ENCODE assay signal across 15 cellular contexts in the genomic region with DNA sequence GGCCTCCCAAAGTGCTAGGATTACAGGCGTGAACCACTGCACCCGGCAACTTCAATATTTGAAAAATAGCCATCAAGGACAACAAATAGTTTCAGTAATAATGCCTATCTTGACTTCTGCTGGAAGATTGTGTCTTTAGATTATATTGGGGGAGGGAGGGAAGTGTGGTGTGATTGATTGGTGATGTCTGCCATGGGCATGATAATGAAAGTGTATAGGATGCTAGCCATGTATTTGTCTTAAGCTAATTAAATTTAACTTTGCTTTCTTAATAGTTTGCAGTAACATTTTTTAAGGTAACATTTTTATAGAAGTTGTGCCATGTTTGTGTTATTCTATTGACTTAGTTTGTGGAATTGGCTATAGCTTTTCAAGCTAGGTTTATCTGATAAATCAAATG. TPM values are rescaled to one million over a fixed set of nuclear protein-coding genes. Genes with fewer than 3 reads are reported as not detected.
DNase-seq lines count a peak whose midpoint lies in the region; ATAC-seq and TF ChIP-seq lines count a peak whose summit lies in the region.
"Had no signal": no experiment of that assay in that cellular context is flagged by ENCODE, and none has a peak within 500 bp of the region (broad histone marks: within the 10 kb centered on the region; RNA-seq: fewer than 3 reads in every experiment).

No MANE protein-coding gene starts in this region.

- H3K4me1 ChIP-seq in neural progenitor cell: peaks cover 14% of the 10 kb centered on the region
- H3K4me1 ChIP-seq: uterus had no signal

- no peaks in the 10 kb centered on the region for H3K9me3 ChIP-seq in neural progenitor cell (ENCODE audit: low read depth)
- H3K9me3 ChIP-seq: stomach, uterus had no signal

- H4K20me1 ChIP-seq in neural progenitor cell (ENCODE audit: low read depth): peaks cover 84% of the 10 kb centered on the region

- H3K36me3 Mint-ChIP-seq in activated T-cell treated with anti-CD3 and anti-CD28 coated beads, Interleukin-2, amount 50 U/mL, for 4 hours (ENCODE audit: insufficient read depth): peaks cover 3% of the 10 kb centered on the region
- H3K36me3 Mint-ChIP-seq in brain (peaks cover 28% of the 10 kb centered on the region), neural progenitor cell (peaks cover 3% of the 10 kb centered on the region)
- H3K36me3 Mint-ChIP-seq: activated naive CD8-positive, alpha-beta T cell treated with anti-CD3 and anti-CD28 coated beads, Interleukin-2, amount 10 ng/mL, durations not matched to agents 7 days and 5 days had no signal

- peaks cover 19% of the 10 kb centered on the region for H3F3A ChIP-seq in neural progenitor cell (ENCODE audit: low read depth)

- no peak for ATAC-seq in activated T-cell treated with anti-CD3 and anti-CD28 coated beads, Interleukin-2, amount 50 U/mL, for 4 hours
- ATAC-seq: left ventricle myocardium superior had no signal

- POLR2A ChIA-PET in HEK293T (lab: Yijun Ruan, JAX): no interaction called here

- no peak overlapping the region for H3K4me3 ChIP-seq in neural progenitor cell

- H2AFZ ChIP-seq in neural progenitor cell (replicated peaks): no peak overlapping the region

- H3K27ac ChIP-seq in neural progenitor cell: no peak overlapping the region
- H3K27ac ChIP-seq: stomach, uterus had no signal

- H3K4me2 ChIP-seq in neural progenitor cell: peak overlapping the region; percentile 11

- no peaks in the 10 kb centered on the region for H3K9me3 Mint-ChIP-seq in activated T-cell treated with anti-CD3 and anti-CD28 coated beads, Interleukin-2, amount 50 U/mL, for 4 hours
- H3K9me3 Mint-ChIP-seq in brain (peaks cover 0 to 17% (median 4%) of the 10 kb centered on the region in 5 experiments), neural progenitor cell (no peaks in the 10 kb centered on the region)
- H3K9me3 Mint-ChIP-seq: activated naive CD8-positive, alpha-beta T cell treated with anti-CD3 and anti-CD28 coated beads, Interleukin-2, amount 10 ng/mL, durations not matched to agents 7 days and 5 days had no signal

- no peak for DNase-seq in activated T-cell treated with anti-CD3 and anti-CD28 coated beads, Interleukin-2, amount 50 U/mL, for 4 hours
- DNase-seq in activated T-cell treated with anti-CD3 and anti-CD28 coated beads for 4 hours (no peak), HEK293T (ENCODE audit: extremely low spot score) (no peak), neural progenitor cell (ENCODE audit: low spot score) (no peak), NCI-H146 (lab: John Stamatoyannopoulos, UW) (no peak), Ammon's horn (ENCODE audit: low spot score) (no peak), NCI-H1092 (lab: John Stamatoyannopoulos, UW) (no peak)
- DNase-seq: activated naive CD8-positive, alpha-beta T cell treated with anti-CD3 and anti-CD28 coated beads, Interleukin-2, amount 10 ng/mL, durations not matched to agents 7 days and 5 days; effector memory CD4-positive, alpha-beta T cell; left ventricle myocardium superior; NCI-H1436 treated with DMSO at 0.1 percent for 48 hours; NCI-H345; stomach; uterus had no signal

- TF ChIP-seq CTCF in brain (conservative IDR thresholded peaks at IDR 0.05) (no peak), neural progenitor cell (IDR thresholded peaks at IDR 0.05) (no peak)

- no peaks in the 10 kb centered on the region for H3K36me3 ChIP-seq in neural progenitor cell
- H3K36me3 ChIP-seq: stomach, uterus had no signal

- peak overlapping the region; percentile 42 for H3K4me3 Mint-ChIP-seq in activated T-cell treated with anti-CD3 and anti-CD28 coated beads, Interleukin-2, amount 50 U/mL, for 4 hours
- peak overlapping the region; percentile 60 to 89 (median 80) for H3K4me3 Mint-ChIP-seq in brain
- peak overlapping the region; percentile 21 for H3K4me3 Mint-ChIP-seq in neural progenitor cell
- H3K4me3 Mint-ChIP-seq: activated naive CD8-positive, alpha-beta T cell treated with anti-CD3 and anti-CD28 coated beads, Interleukin-2, amount 10 ng/mL, durations not matched to agents 7 days and 5 days had no signal

- CTCF ChIA-PET in HEK293T (lab: Yijun Ruan, JAX): interaction anchor here (0.5 to 1.0 kb wide), 2 partner anchors 33 to 107 kb away, joined by 3 to 6 read pairs; no protein-coding TSS in a partner anchor

- no peak overlapping the region for H3K9ac ChIP-seq in neural progenitor cell

- peaks cover 7% of the 10 kb centered on the region for H3K27me3 ChIP-seq in neural progenitor cell
- H3K27me3 ChIP-seq: stomach, uterus had no signal

- H3K27ac Mint-ChIP-seq in brain (no peak overlapping the region), neural progenitor cell (no peak overlapping the region)
- H3K27ac Mint-ChIP-seq: activated naive CD8-positive, alpha-beta T cell treated with anti-CD3 and anti-CD28 coated beads, Interleukin-2, amount 10 ng/mL, durations not matched to agents 7 days and 5 days had no signal

- peaks cover 92% of the 10 kb centered on the region for H3K79me2 ChIP-seq in neural progenitor cell (ENCODE audit: low read depth)

- no peaks in the 10 kb centered on the region for H3K27me3 Mint-ChIP-seq in activated T-cell treated with anti-CD3 and anti-CD28 coated beads, Interleukin-2, amount 50 U/mL, for 4 hours (ENCODE audit: low read depth)
- H3K27me3 Mint-ChIP-seq in brain (peaks cover 24% of the 10 kb centered on the region), neural progenitor cell (ENCODE audit: insufficient read depth, low read depth) (no peaks in the 10 kb centered on the region)
- H3K27me3 Mint-ChIP-seq: activated naive CD8-positive, alpha-beta T cell treated with anti-CD3 and anti-CD28 coated beads, Interleukin-2, amount 10 ng/mL, durations not matched to agents 7 days and 5 days had no signal

- H3K4me1 Mint-ChIP-seq in activated T-cell treated with anti-CD3 and anti-CD28 coated beads, Interleukin-2, amount 50 U/mL, for 4 hours (ENCODE audit: low read depth): peaks cover 65% of the 10 kb centered on the region
- peaks cover 80% of the 10 kb centered on the region for H3K4me1 Mint-ChIP-seq in brain
- H3K4me1 Mint-ChIP-seq in neural progenitor cell: peaks cover 21% of the 10 kb centered on the region

TF ChIP-seq in HEK293T, 16 proteins besides CTCF, POLR2A, EP300 and RAD21:
- TF ChIP-seq, protein P1, sequence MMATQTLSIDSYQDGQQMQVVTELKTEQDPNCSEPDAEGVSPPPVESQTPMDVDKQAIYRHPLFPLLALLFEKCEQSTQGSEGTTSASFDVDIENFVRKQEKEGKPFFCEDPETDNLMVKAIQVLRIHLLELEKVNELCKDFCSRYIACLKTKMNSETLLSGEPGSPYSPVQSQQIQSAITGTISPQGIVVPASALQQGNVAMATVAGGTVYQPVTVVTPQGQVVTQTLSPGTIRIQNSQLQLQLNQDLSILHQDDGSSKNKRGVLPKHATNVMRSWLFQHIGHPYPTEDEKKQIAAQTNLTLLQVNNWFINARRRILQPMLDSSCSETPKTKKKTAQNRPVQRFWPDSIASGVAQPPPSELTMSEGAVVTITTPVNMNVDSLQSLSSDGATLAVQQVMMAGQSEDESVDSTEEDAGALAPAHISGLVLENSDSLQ (IDR thresholded peaks at IDR 0.05): peak; percentile 88
- TF ChIP-seq LEF1 (IDR thresholded peaks at IDR 0.05; ENCODE audit: borderline replicate concordance): no peak
- no peak for TF ChIP-seq FOXA1 (IDR thresholded peaks at IDR 0.05)
- TF ChIP-seq SP1 (IDR thresholded peaks at IDR 0.05): no peak
- TF ChIP-seq SUZ12 (IDR thresholded peaks at IDR 0.05): no peak
- no peak for TF ChIP-seq ARNT (IDR thresholded peaks at IDR 0.05)
- TF ChIP-seq NFRKB (IDR thresholded peaks at IDR 0.05): no peak
- no peak for TF ChIP-seq FOXM1 (IDR thresholded peaks at IDR 0.05; ENCODE audit: borderline replicate concordance)

RNA-seq across cellular contexts. Expression of a gene that starts 4.6 kb away (rescaled TPM):
- total RNA-seq in activated T-cell treated with anti-CD3 and anti-CD28 coated beads, Interleukin-2, amount 50 U/mL, for 4 hours: 1 to 10 TPM; 5.2 to 7.8 (median 5.7) TPM
- polyA plus RNA-seq in brain (ENCODE audit: insufficient read depth, low read depth, low replicate concordance): 2.8 TPM
- 13.0 and 16.5 TPM in 2 replicates for total RNA-seq in neural progenitor cell (ENCODE audit: low replicate concordance)

Comparison
In these comparisons a context has a peak if more than half of its experiments do, and no peak if none do; other contexts are left out.
1. H3K4me3 Mint-ChIP-seq: peak in every context shown above with its lines; median percentile 80 in brain; 42 in activated T-cell treated with anti-CD3 and anti-CD28 coated beads, Interleukin-2, amount 50 U/mL, for 4 hours; 21 in neural progenitor cell.